10 cellular contexts compared by ENCODE assay signal in genomic region chr17:40074871-40075215, GRCh38. TPM values are rescaled to one million over a fixed set of nuclear protein-coding genes. Genes with fewer than 3 reads are reported as not detected.
DNase-seq lines count a peak whose midpoint lies in the region; ATAC-seq and TF ChIP-seq lines count a peak whose summit lies in the region.
"Had no signal": no experiment of that assay in that cellular context is flagged by ENCODE, and none has a peak within 500 bp of the region (broad histone marks: within the 10 kb centered on the region; RNA-seq: fewer than 3 reads in every experiment).

No MANE protein-coding gene starts in this region.

- no peaks in the 10 kb centered on the region for H3K27me3 ChIP-seq in CD4-positive, CD25-positive, alpha-beta regulatory T cell (ENCODE audit: control insufficient read depth, insufficient read depth, low read length)
- H3K27me3 ChIP-seq in right cardiac atrium (ENCODE audit: control insufficient read depth, insufficient read depth) (no peaks in the 10 kb centered on the region), rectal smooth muscle tissue (ENCODE audit: control insufficient read depth, insufficient read depth, low read length) (no peaks in the 10 kb centered on the region)

- CTCF ChIA-PET in HEK293T (lab: Yijun Ruan, JAX), result interaction anchor here (0.6 to 3.2 kb wide), 17 partner anchors 9 to 116 kb away, joined by 3 to 45 read pairs (median 8); partner anchors contain the start of genes MED24 and NR1D1

- peaks cover 9 to 63% (median 32%) of the 10 kb centered on the region in 4 donors for H3K4me1 Mint-ChIP-seq in CD4-positive, CD25-positive, alpha-beta regulatory T cell
- H3K4me1 Mint-ChIP-seq in activated T-helper 17 cell treated with anti-CD3 and anti-CD28 coated beads, Interleukin-2, amount 50 U/mL, for 72 hours, result peaks cover 15% of the 10 kb centered on the region

- H3K36me3 Mint-ChIP-seq in CD4-positive, CD25-positive, alpha-beta regulatory T cell, result peaks cover 17% of the 10 kb centered on the region
- peaks cover 4% of the 10 kb centered on the region for H3K36me3 Mint-ChIP-seq in activated T-helper 17 cell treated with anti-CD3 and anti-CD28 coated beads, Interleukin-2, amount 50 U/mL, for 72 hours (ENCODE audit: low read depth)

- H3K27me3 Mint-ChIP-seq in CD4-positive, CD25-positive, alpha-beta regulatory T cell, result peaks cover 2% of the 10 kb centered on the region
- no peaks in the 10 kb centered on the region for H3K27me3 Mint-ChIP-seq in activated T-helper 17 cell treated with anti-CD3 and anti-CD28 coated beads, Interleukin-2, amount 50 U/mL, for 72 hours

- H3K9me3 ChIP-seq in CD4-positive, CD25-positive, alpha-beta regulatory T cell (ENCODE audit: control insufficient read depth in 2 of 2, low read length in 2 of 2), result no peaks in the 10 kb centered on the region
- no peaks in the 10 kb centered on the region for H3K9me3 ChIP-seq in right cardiac atrium (ENCODE audit: control insufficient read depth, low read length)

- peaks cover 37% of the 10 kb centered on the region for H3K4me1 ChIP-seq in CD4-positive, CD25-positive, alpha-beta regulatory T cell (ENCODE audit: control insufficient read depth, insufficient read depth, low read length, poor library complexity, severe bottlenecking)
- H3K4me1 ChIP-seq in right cardiac atrium (ENCODE audit: control insufficient read depth, insufficient read depth, low read length) (peaks cover 56% of the 10 kb centered on the region), rectal smooth muscle tissue (ENCODE audit: control insufficient read depth, insufficient read depth, low read length) (peaks cover 65% of the 10 kb centered on the region)

- no peak overlapping the region for H3K4me3 ChIP-seq in CD4-positive, CD25-positive, alpha-beta regulatory T cell (ENCODE audit: low read depth, low read length)
- H3K4me3 ChIP-seq in right cardiac atrium (ENCODE audit: low read length) (no peak overlapping the region), rectal smooth muscle tissue (ENCODE audit: low read length) (no peak overlapping the region)

- 38% methylated on average over 6 of the region's 6 CpGs for whole genome bisulfite sequencing in right cardiac atrium

- peak overlapping the region in 3 of 4 donors; percentile 3 to 38 (median 29) for H3K4me3 Mint-ChIP-seq in CD4-positive, CD25-positive, alpha-beta regulatory T cell
- H3K4me3 Mint-ChIP-seq in activated T-helper 17 cell treated with anti-CD3 and anti-CD28 coated beads, Interleukin-2, amount 50 U/mL, for 72 hours, result no peak overlapping the region
- H3K4me3 Mint-ChIP-seq: CD8-positive, alpha-beta T cell had no signal

- POLR2A ChIA-PET in HEK293T (lab: Yijun Ruan, JAX), result interaction anchor here (1.1 to 2.0 kb wide), 6 partner anchors 8 to 65 kb away, joined by 3 to 10 read pairs (median 6); partner anchors contain the start of genes CASC3, MED24 and THRA

- H3K9ac ChIP-seq in rectal smooth muscle tissue (ENCODE audit: low read length), result peak overlapping the region; percentile 13

- DNase-seq in CD4-positive, CD25-positive, alpha-beta regulatory T cell, result no peak
- DNase-seq in right cardiac atrium, result no peak
- DNase-seq in NCI-H446 treated with DMSO at 0.1 percent for 48 hours (lab: John Stamatoyannopoulos, UW), result no peak
- DNase-seq in HEK293T (ENCODE audit: extremely low spot score), result no peak
- DNase-seq in stimulated activated naive CD4-positive, alpha-beta T cell treated with Interleukin-2 at 50 U/mL for 16 hours (lab: John Stamatoyannopoulos, UW), result no peak

- H3K9me3 Mint-ChIP-seq in CD4-positive, CD25-positive, alpha-beta regulatory T cell, result no peaks in the 10 kb centered on the region
- H3K9me3 Mint-ChIP-seq in activated T-helper 17 cell treated with anti-CD3 and anti-CD28 coated beads, Interleukin-2, amount 50 U/mL, for 72 hours, result no peaks in the 10 kb centered on the region
- H3K9me3 Mint-ChIP-seq: CD8-positive, alpha-beta T cell had no signal

- H3K27ac Mint-ChIP-seq in CD4-positive, CD25-positive, alpha-beta regulatory T cell, result peak overlapping the region in 1 of 3 donors; percentile 82
- H3K27ac Mint-ChIP-seq in activated T-helper 17 cell treated with anti-CD3 and anti-CD28 coated beads, Interleukin-2, amount 50 U/mL, for 72 hours, result no peak overlapping the region

- ATAC-seq in CD4-positive, CD25-positive, alpha-beta regulatory T cell (ENCODE audit: low read depth in 2 of 2), result no peak
- peak; percentile 23 for ATAC-seq in activated T-helper 17 cell treated with anti-CD3 and anti-CD28 coated beads, Interleukin-2, amount 50 U/mL, for 72 hours (replicated peaks)
- ATAC-seq in right cardiac atrium (peak; percentile 15 to 36), GM18868 (IDR thresholded peaks at IDR 0.05; ENCODE audit: unreplicated experiment) (no peak)

- peaks cover 22% of the 10 kb centered on the region for H3K36me3 ChIP-seq in CD4-positive, CD25-positive, alpha-beta regulatory T cell (ENCODE audit: control insufficient read depth, insufficient read depth, low read length)
- H3K36me3 ChIP-seq in rectal smooth muscle tissue (ENCODE audit: control insufficient read depth, insufficient read depth, low read length), result peaks cover 12% of the 10 kb centered on the region

- intact Hi-C loops in right cardiac atrium (cut with DNase I), result no loop called here

- no peak overlapping the region for H3K27ac ChIP-seq in CD4-positive, CD25-positive, alpha-beta regulatory T cell (ENCODE audit: insufficient read depth, low read length, poor library complexity, severe bottlenecking)
- peak overlapping the region; percentile 71 for H3K27ac ChIP-seq in right cardiac atrium (ENCODE audit: low read length)
- H3K27ac ChIP-seq in rectal smooth muscle tissue (ENCODE audit: low read depth, low read length), result peak overlapping the region; percentile 91

TF ChIP-seq in HEK293T, 16 proteins besides CTCF, POLR2A, EP300 and RAD21:
- TF ChIP-seq PKNOX1 (IDR thresholded peaks at IDR 0.05), result no peak
- TF ChIP-seq ZNF384 (IDR thresholded peaks at IDR 0.05), result no peak
- no peak for TF ChIP-seq CTBP1 (IDR thresholded peaks at IDR 0.05; ENCODE audit: borderline replicate concordance)
- no peak for TF ChIP-seq BHLHE40 (IDR thresholded peaks at IDR 0.05; ENCODE audit: borderline replicate concordance)
- no peak for TF ChIP-seq FOXK2 (IDR thresholded peaks at IDR 0.05)
- TF ChIP-seq NFRKB (IDR thresholded peaks at IDR 0.05), result no peak

RNA-seq across cellular contexts. Expression of gene THRA, which starts 12.1 kb away (rescaled TPM):
- 29.4 TPM for total RNA-seq in CD4-positive, CD25-positive, alpha-beta regulatory T cell
- 10 to 100 TPM; 10.7 to 15.9 (median 13.4) TPM for polyA plus RNA-seq in CD4-positive, CD25-positive, alpha-beta regulatory T cell
- total RNA-seq in activated T-helper 17 cell treated with anti-CD3 and anti-CD28 coated beads, Interleukin-2, amount 50 U/mL, for 72 hours, result 10 to 100 TPM; 10.3 to 14.4 TPM
- 10 to 100 TPM; 80.6 to 99.5 (median 95.9) TPM for total RNA-seq in right cardiac atrium
- 73.3 TPM for polyA plus RNA-seq in right cardiac atrium

RNA-seq across cellular contexts. Expression of gene MED24, which starts 20.6 kb away (rescaled TPM):
- 78.8 TPM for total RNA-seq in CD4-positive, CD25-positive, alpha-beta regulatory T cell
- 10 to 100 TPM; 34.3 to 46.1 (median 40.3) TPM for polyA plus RNA-seq in CD4-positive, CD25-positive, alpha-beta regulatory T cell
- total RNA-seq in activated T-helper 17 cell treated with anti-CD3 and anti-CD28 coated beads, Interleukin-2, amount 50 U/mL, for 72 hours, result 100 to 1,000 TPM in 1 of 2 donors, 10 to 100 TPM in 1; 83.5 to 140 TPM
- 10 to 100 TPM; 54.3 to 60.5 (median 54.7) TPM for total RNA-seq in right cardiac atrium
- 45.1 TPM for polyA plus RNA-seq in right cardiac atrium

RNA-seq across cellular contexts. Expression of gene NR1D1, which starts 25.5 kb away (rescaled TPM):
- total RNA-seq in CD4-positive, CD25-positive, alpha-beta regulatory T cell, result 29.5 TPM
- polyA plus RNA-seq in CD4-positive, CD25-positive, alpha-beta regulatory T cell, result 10 to 100 TPM in 1 of 4 donors, 1 to 10 TPM in 3; 4.9 to 10.1 (median 6.2) TPM
- total RNA-seq in activated T-helper 17 cell treated with anti-CD3 and anti-CD28 coated beads, Interleukin-2, amount 50 U/mL, for 72 hours, result 10 to 100 TPM; 12.2 to 21.8 TPM
- total RNA-seq in right cardiac atrium, result 10 to 100 TPM; 10.2 to 25.1 (median 18.8) TPM
- 12.3 TPM for polyA plus RNA-seq in right cardiac atrium

RNA-seq across cellular contexts. Expression of gene MSL1, which starts 46.9 kb away (rescaled TPM):
- total RNA-seq in CD4-positive, CD25-positive, alpha-beta regulatory T cell, result 126 TPM
- polyA plus RNA-seq in CD4-positive, CD25-positive, alpha-beta regulatory T cell, result 10 to 100 TPM in 2 of 4 donors, 1 to 10 TPM in 2; 9.3 to 10.5 (median 9.8) TPM
- 100 to 1,000 TPM in 1 of 2 donors, 10 to 100 TPM in 1; 80.5 to 114 TPM for total RNA-seq in activated T-helper 17 cell treated with anti-CD3 and anti-CD28 coated beads, Interleukin-2, amount 50 U/mL, for 72 hours
- total RNA-seq in right cardiac atrium, result 10 to 100 TPM; 53.6 to 57.3 (median 55.2) TPM
- polyA plus RNA-seq in right cardiac atrium, result 44.8 TPM

RNA-seq across cellular contexts. Expression of gene CSF3, which starts 59.6 kb away (rescaled TPM):
- total RNA-seq in CD4-positive, CD25-positive, alpha-beta regulatory T cell, result not detected
- polyA plus RNA-seq in CD4-positive, CD25-positive, alpha-beta regulatory T cell, result not detected
- not detected for total RNA-seq in activated T-helper 17 cell treated with anti-CD3 and anti-CD28 coated beads, Interleukin-2, amount 50 U/mL, for 72 hours
- total RNA-seq in right cardiac atrium, result under 1 TPM in 2 of 4 donors, not detected in 2; 0.40 to 0.58 TPM
- 0.97 TPM for polyA plus RNA-seq in right cardiac atrium
- total RNA-seq: CD8-positive, alpha-beta T cell; epithelial cell of proximal tubule had no signal

Comparison
In these comparisons a context has a peak if more than half of its experiments do, and no peak if none do; other contexts are left out.
1. ATAC-seq: peak in activated T-helper 17 cell treated with anti-CD3 and anti-CD28 coated beads, Interleukin-2, amount 50 U/mL, for 72 hours (single experiment) and right cardiac atrium (2 of 2); none in CD4-positive, CD25-positive, alpha-beta regulatory T cell (0 of 2) and GM18868 (single experiment).